ENCODE assay signal across 12 cellular contexts in genomic region chr15:56207092-56207491, GRCh38. TPM values are rescaled to one million over a fixed set of nuclear protein-coding genes. Genes with fewer than 3 reads are reported as not detected.
DNase-seq lines count a peak whose midpoint lies in the region; ATAC-seq, FAIRE-seq and TF ChIP-seq lines count a peak whose summit lies in the region.
"Had no signal": no experiment of that assay in that cellular context is flagged by ENCODE, and none has a peak within 500 bp of the region (broad histone marks: within the 10 kb centered on the region; RNA-seq: fewer than 3 reads in every experiment).

No MANE protein-coding gene starts in this region.

- intact Hi-C loops in CD8-positive, alpha-beta T cell (cut with DNase I, micrococcal nuclease), result no loop called here

- no peaks in the 10 kb centered on the region for H3K27me3 Mint-ChIP-seq in CD8-positive, alpha-beta T cell (ENCODE audit: low read depth)
- no peaks in the 10 kb centered on the region for H3K27me3 Mint-ChIP-seq in activated CD4-positive, alpha-beta memory T cell treated with anti-CD3 and anti-CD28 coated beads, Interleukin-2, amount 10 ng/mL, durations not matched to agents 7 days and 5 days

- H3K27ac Mint-ChIP-seq in CD8-positive, alpha-beta T cell, result peak overlapping the region; percentile 88
- no peak overlapping the region for H3K27ac Mint-ChIP-seq in activated CD4-positive, alpha-beta memory T cell treated with anti-CD3 and anti-CD28 coated beads, Interleukin-2, amount 10 ng/mL, durations not matched to agents 7 days and 5 days

- peaks cover 42% of the 10 kb centered on the region for H3K4me1 ChIP-seq in CD8-positive, alpha-beta T cell (ENCODE audit: insufficient read depth, low read length)
- H3K4me1 ChIP-seq in SK-N-SH (ENCODE audit: control insufficient read depth in 1 of 2, insufficient read depth in 2 of 2, low read depth in 1 of 2, low read length in 1 of 2), result no peaks in the 10 kb centered on the region; a peak in 2 of 4 replicates
- H3K4me1 ChIP-seq: BE2C had no signal

- peak overlapping the region; percentile 20 for H3K4me3 Mint-ChIP-seq in CD8-positive, alpha-beta T cell
- no peak overlapping the region for H3K4me3 Mint-ChIP-seq in activated CD4-positive, alpha-beta memory T cell treated with anti-CD3 and anti-CD28 coated beads, Interleukin-2, amount 10 ng/mL, durations not matched to agents 7 days and 5 days

- H3K79me2 ChIP-seq in SK-N-SH (ENCODE audit: insufficient read depth), result peaks cover 100% of the 10 kb centered on the region

- H3K27me3 ChIP-seq in CD8-positive, alpha-beta T cell (ENCODE audit: insufficient read depth, low read length), result no peaks in the 10 kb centered on the region
- no peaks in the 10 kb centered on the region for H3K27me3 ChIP-seq in SK-N-SH (ENCODE audit: insufficient read depth)
- H3K27me3 ChIP-seq: BE2C had no signal

- in situ Hi-C loops in G401 (cut with HindIII; ENCODE audit: low sequenced_read_pairs), result no loop called here

- H3F3A ChIP-seq in SK-N-SH (replicated peaks; ENCODE audit: insufficient read depth), result no peaks in the 10 kb centered on the region

- peak; percentile 56 for ATAC-seq in CD8-positive, alpha-beta T cell
- ATAC-seq in HG02884 (IDR thresholded peaks at IDR 0.05; ENCODE audit: unreplicated experiment), result peak; percentile 52
- ATAC-seq: esophagus mucosa had no signal

- no peak overlapping the region for H3K9ac ChIP-seq in SK-N-SH

- no peaks in the 10 kb centered on the region for H3K9me3 ChIP-seq in CD8-positive, alpha-beta T cell (ENCODE audit: low read length)
- H3K9me3 ChIP-seq in SK-N-SH, result peaks cover 8% of the 10 kb centered on the region; the same call in 1 of the 2 replicates
- H3K9me3 ChIP-seq: BE2C had no signal

- no peak for TF ChIP-seq RAD21 in SK-N-SH (IDR thresholded peaks at IDR 0.05; ENCODE audit: low read length)

- no peak for TF ChIP-seq CTCF in CD8-positive, alpha-beta T cell (IDR thresholded peaks at IDR 0.05)
- no peak for TF ChIP-seq CTCF in SK-N-SH (IDR thresholded peaks at IDR 0.05)

- no peak overlapping the region for H2AFZ ChIP-seq in SK-N-SH (ENCODE audit: low read depth)

- peak; percentile 68 for FAIRE-seq in GM19239 (lab: Jason Lieb, UNC)

- H4K20me1 ChIP-seq in SK-N-SH (ENCODE audit: insufficient read depth), result no peaks in the 10 kb centered on the region; the same call in 1 of the 2 replicates

- H3K4me2 ChIP-seq in SK-N-SH, result no peak overlapping the region

- POLR2A ChIA-PET in CD8-positive, alpha-beta T cell (lab: Charles Lee), result interaction anchor here (0.6 to 1.1 kb wide), 3 partner anchors 16 to 758 kb away, joined by 3 read pairs; no protein-coding TSS in a partner anchor
- POLR2A ChIA-PET in activated CD4-positive, alpha-beta memory T cell treated with anti-CD3 and anti-CD28 coated beads, Interleukin-2, amount 10 ng/mL, durations not matched to agents 7 days and 5 days (lab: Charles Lee), result no interaction called here
- POLR2A ChIA-PET in SK-N-SH (lab: Yijun Ruan, JAX), result no interaction called here

- no peak overlapping the region for H3K27ac ChIP-seq in CD8-positive, alpha-beta T cell (ENCODE audit: low read depth, low read length)
- H3K27ac ChIP-seq in SK-N-SH (ENCODE audit: low read depth in 2 of 2, low read length in 1 of 2), result no peak overlapping the region

- peaks cover 22% of the 10 kb centered on the region for H3K36me3 Mint-ChIP-seq in CD8-positive, alpha-beta T cell
- peaks cover 45% of the 10 kb centered on the region for H3K36me3 Mint-ChIP-seq in activated CD4-positive, alpha-beta memory T cell treated with anti-CD3 and anti-CD28 coated beads, Interleukin-2, amount 10 ng/mL, durations not matched to agents 7 days and 5 days (ENCODE audit: low read depth)

- no peaks in the 10 kb centered on the region for H3K36me3 ChIP-seq in CD8-positive, alpha-beta T cell (ENCODE audit: insufficient read depth, low read length)
- peaks cover 7 to 11% of the 10 kb centered on the region in 2 experiments for H3K36me3 ChIP-seq in SK-N-SH (replicated peaks in 1 of 2; ENCODE audit: control insufficient read depth in 1 of 2, insufficient read depth in 2 of 2, low read length in 1 of 2)
- H3K36me3 ChIP-seq: BE2C had no signal

- H3K9me2 ChIP-seq in SK-N-SH, result no peaks in the 10 kb centered on the region

- CTCF ChIA-PET in CD8-positive, alpha-beta T cell (lab: Charles Lee), result interaction anchor here (2.1 kb wide), 1 partner anchor 38 kb away, joined by 7 read pairs; no protein-coding TSS in a partner anchor
- CTCF ChIA-PET in activated CD4-positive, alpha-beta memory T cell treated with anti-CD3 and anti-CD28 coated beads, Interleukin-2, amount 10 ng/mL, durations not matched to agents 7 days and 5 days (lab: Charles Lee), result no interaction called here
- CTCF ChIA-PET in SK-N-SH (lab: Yijun Ruan, JAX), result no interaction called here

- peaks cover 19% of the 10 kb centered on the region for H3K9me3 Mint-ChIP-seq in CD8-positive, alpha-beta T cell
- H3K9me3 Mint-ChIP-seq in activated CD4-positive, alpha-beta memory T cell treated with anti-CD3 and anti-CD28 coated beads, Interleukin-2, amount 10 ng/mL, durations not matched to agents 7 days and 5 days, result peaks cover 24% of the 10 kb centered on the region

- no peak for TF ChIP-seq EP300 in SK-N-SH (IDR thresholded peaks at IDR 0.05; ENCODE audit: borderline replicate concordance in 1 of 2, low read depth in 1 of 2, low read length in 1 of 2)

- no peak overlapping the region for H3K4me3 ChIP-seq in CD8-positive, alpha-beta T cell (ENCODE audit: low read depth, low read length)
- no peak overlapping the region for H3K4me3 ChIP-seq in SK-N-SH (ENCODE audit: low read depth in 2 of 2, low read length in 1 of 2)

- peaks cover 87% of the 10 kb centered on the region for H3K4me1 Mint-ChIP-seq in CD8-positive, alpha-beta T cell (ENCODE audit: low read depth)
- peaks cover 43% of the 10 kb centered on the region for H3K4me1 Mint-ChIP-seq in activated CD4-positive, alpha-beta memory T cell treated with anti-CD3 and anti-CD28 coated beads, Interleukin-2, amount 10 ng/mL, durations not matched to agents 7 days and 5 days

- no peak for DNase-seq in CD8-positive, alpha-beta T cell
- no peak for DNase-seq in GM19239 (ENCODE audit: insufficient read length, low spot score)
- DNase-seq in NAMALWA (ENCODE audit: low spot score), result peak; percentile 23
- DNase-seq in G401 (ENCODE audit: low spot score), result no peak
- no peak for DNase-seq in activated CD4-positive, alpha-beta memory T cell treated with anti-CD3 and anti-CD28 coated beads, Interleukin-2, amount 10 ng/mL, durations not matched to agents 7 days and 5 days
- DNase-seq in NCI-H2107 (lab: John Stamatoyannopoulos, UW), result no peak
- no peak for DNase-seq in SK-N-SH
- DNase-seq: amniotic stem cell, BE2C, IMR-90 had no signal

TF ChIP-seq in SK-N-SH, 30 proteins besides CTCF, POLR2A, EP300 and RAD21 (continues in another document):
- no peak for TF ChIP-seq RCOR1 (IDR thresholded peaks at IDR 0.05; ENCODE audit: low read length)
- TF ChIP-seq TEAD4 (IDR thresholded peaks at IDR 0.05; ENCODE audit: borderline replicate concordance, insufficient read depth), result no peak
- TF ChIP-seq NRF1 (IDR thresholded peaks at IDR 0.05; ENCODE audit: low read depth, low read length), result no peak
- TF ChIP-seq MEF2A (IDR thresholded peaks at IDR 0.05; ENCODE audit: borderline replicate concordance, low read depth), result no peak
- TF ChIP-seq EZH2phosphoT487 (IDR thresholded peaks at IDR 0.05; ENCODE audit: borderline replicate concordance, low read depth), result no peak
- no peak for TF ChIP-seq ZBTB33 (IDR thresholded peaks at IDR 0.05; ENCODE audit: borderline replicate concordance, low read depth)
- TF ChIP-seq USF1 (IDR thresholded peaks at IDR 0.05; ENCODE audit: borderline replicate concordance, low read depth), result no peak
- TF ChIP-seq RXRA (IDR thresholded peaks at IDR 0.05; ENCODE audit: borderline replicate concordance, low read depth), result no peak
- no peak for TF ChIP-seq SMC3 (IDR thresholded peaks at IDR 0.05; ENCODE audit: low read depth, low read length)
- TF ChIP-seq RFX5 (IDR thresholded peaks at IDR 0.05; ENCODE audit: low read length), result no peak
- no peak for TF ChIP-seq ELF1 (IDR thresholded peaks at IDR 0.05)
- TF ChIP-seq MAX (IDR thresholded peaks at IDR 0.05; ENCODE audit: low read depth), result no peak
- TF ChIP-seq POLR2AphosphoS5 (IDR thresholded peaks at IDR 0.05; ENCODE audit: low read depth, low read length), result no peak
- no peak for TF ChIP-seq GATA2 (CRISPR knock-in tag; IDR thresholded peaks at IDR 0.05)

RNA-seq across cellular contexts. Expression of gene RFX7, which starts 36.6 kb away (rescaled TPM):
- 10 to 100 TPM; 21.3 to 23.1 TPM for total RNA-seq in CD8-positive, alpha-beta T cell
- total RNA-seq in G401 (2014; rRNA removed; shearing (Covaris generic)), result 4.5 and 6.3 TPM in 2 replicates
- 10 to 100 TPM; 38.4 to 41.0 TPM for total RNA-seq in activated CD4-positive, alpha-beta memory T cell treated with anti-CD3 and anti-CD28 coated beads, Interleukin-2, amount 10 ng/mL, durations not matched to agents 7 days and 5 days
- polyA plus RNA-seq in SK-N-SH (2012; rRNA removed), result 2.7 and 3.5 TPM in 2 replicates
- polyA plus RNA-seq in SK-N-SH (2012; cell fraction: cytosol; rRNA removed), result 2.4 and 2.8 TPM in 2 replicates
- 6.6 and 13.1 TPM in 2 replicates for polyA plus RNA-seq in SK-N-SH (2012; cell fraction: nucleus; rRNA removed)
